15 cellular contexts compared by ENCODE assay signal in genomic region chr9:26034776-26035175, GRCh38.
A peak's percentile ranks its signal among the peaks of the same experiment; 100 is the strongest.
DNase-seq lines count a peak whose midpoint lies in the region; ATAC-seq and TF ChIP-seq lines count a peak whose summit lies in the region.
"Had no signal": no experiment of that assay in that cellular context is flagged by ENCODE, and none has a peak within 500 bp of the region (broad histone marks: within the 10 kb centered on the region; RNA-seq: fewer than 3 reads in every experiment).

No MANE protein-coding gene starts in this region.

- POLR2A ChIA-PET in IMR-90 (lab: Charles Lee; ENCODE audit: unreplicated experiment): no interaction called here

- no peaks in the 10 kb centered on the region; the same call in 1 of the 2 replicates for H3K27me3 ChIP-seq in IMR-90 (ENCODE audit: control insufficient read depth, insufficient read depth, low read length)
- no peaks in the 10 kb centered on the region for H3K27me3 ChIP-seq in trophoblast cell (ENCODE audit: insufficient read depth, low read length)

- H3K9ac ChIP-seq in IMR-90 (ENCODE audit: low read depth, low read length): no peak overlapping the region
- H3K9ac ChIP-seq in trophoblast cell (ENCODE audit: low read length): no peak overlapping the region
- H3K9ac ChIP-seq: GM23248 had no signal

- WGBS in IMR-90 (ENCODE audit: extremely low coverage in 2 of 2, insufficient read length in 1 of 2), 2 experiments: no CpG with 5 or more reads among the region's 6 CpGs
- WGBS in trophoblast cell (ENCODE audit: extremely low coverage, insufficient coverage, insufficient read length): no CpG with 5 or more reads among the region's 6 CpGs

- H3K14ac ChIP-seq in IMR-90 (replicated peaks; ENCODE audit: low read depth, low read length) (no peak overlapping the region), trophoblast cell (ENCODE audit: low read length) (no peak overlapping the region)

- H3K4me2 ChIP-seq in IMR-90 (ENCODE audit: low read depth, low read length) (no peak overlapping the region), trophoblast cell (ENCODE audit: low read length) (no peak overlapping the region)

- H3K79me2 ChIP-seq in trophoblast cell (ENCODE audit: control insufficient read depth, insufficient read depth, low read length, poor library complexity): no peaks in the 10 kb centered on the region

- no peak for TF ChIP-seq POLR2A in IMR-90 (IDR thresholded peaks at IDR 0.05; ENCODE audit: low read depth, low read length)

- H3K27ac ChIP-seq in IMR-90 (ENCODE audit: insufficient read depth, low read length) (no peak overlapping the region), trophoblast cell (ENCODE audit: low read depth, low read length) (no peak overlapping the region)
- H3K27ac ChIP-seq: C4-2B, GM23248 had no signal

- in situ Hi-C loops in IMR-90 (cut with MboI; ENCODE audit: low sequenced_read_pairs): no loop called here

- H3K4ac ChIP-seq in IMR-90 (ENCODE audit: low read depth, low read length) (no peak overlapping the region), trophoblast cell (ENCODE audit: low read depth, low read length) (no peak overlapping the region)

- H3K4me3 ChIP-seq in IMR-90 (ENCODE audit: insufficient read depth, low read depth, low read length) (no peak overlapping the region), fibroblast of pulmonary artery (replicated peaks; ENCODE audit: low read depth, low read length) (no peak overlapping the region), trophoblast cell (ENCODE audit: low read depth, low read length) (no peak overlapping the region)
- H3K4me3 ChIP-seq: GM23248 had no signal

- H4K20me1 ChIP-seq in IMR-90 (ENCODE audit: insufficient read depth, low read length): no peaks in the 10 kb centered on the region

- H3K79me1 ChIP-seq in IMR-90 (ENCODE audit: low read depth in 1 of 2, low read length in 2 of 2) (no peaks in the 10 kb centered on the region), trophoblast cell (ENCODE audit: low read length) (no peaks in the 10 kb centered on the region)

- H4K5ac ChIP-seq in IMR-90 (ENCODE audit: low read depth, low read length): no peak overlapping the region

- H4K91ac ChIP-seq in IMR-90 (ENCODE audit: insufficient read depth, low read depth, low read length) (no peak overlapping the region), trophoblast cell (ENCODE audit: low read depth, low read length) (no peak overlapping the region)

- no peak for ATAC-seq in IMR-90 (ENCODE audit: low read depth)
- ATAC-seq in GM21528 (IDR thresholded peaks at IDR 0.05; ENCODE audit: low FRiP score, unreplicated experiment): no peak
- ATAC-seq: HepG2 had no signal

- H4K8ac ChIP-seq in IMR-90 (ENCODE audit: low read depth in 2 of 2, low read length in 2 of 2): no peak overlapping the region
- H4K8ac ChIP-seq in trophoblast cell (ENCODE audit: low read depth, low read length): no peak overlapping the region

- DNase-seq in IMR-90 (peak; percentile 4), amniotic epithelial cell (ENCODE audit: low read depth) (peak; percentile 56), fibroblast of pulmonary artery (ENCODE audit: low read depth) (peak; percentile 51), trophoblast cell (peak; percentile 7 to 75), inferior parietal cortex (ENCODE audit: extremely low spot score) (no peak), NCI-H446 treated with DMSO at 0.1 percent for 48 hours (lab: John Stamatoyannopoulos, UW) (no peak)
- DNase-seq: ACHN; AML-193; Caco-2; CD4-positive, alpha-beta T cell; GM23248; HCEC 1CT had no signal

- H2BK15ac ChIP-seq in IMR-90 (ENCODE audit: low read depth, low read length): no peak overlapping the region

- no peak overlapping the region for H2BK12ac ChIP-seq in trophoblast cell (ENCODE audit: low read length)

- H2BK5ac ChIP-seq in IMR-90 (ENCODE audit: low read depth, low read length, poor library complexity, severe bottlenecking) (no peak overlapping the region), trophoblast cell (ENCODE audit: low read depth, low read length, poor library complexity) (no peak overlapping the region)

- H3K4me1 ChIP-seq in IMR-90 (ENCODE audit: control insufficient read depth, insufficient read depth, low read length) (no peaks in the 10 kb centered on the region), trophoblast cell (ENCODE audit: control insufficient read depth in 1 of 2, insufficient read depth in 2 of 2, low read length in 2 of 2) (no peaks in the 10 kb centered on the region)
- H3K4me1 ChIP-seq: Caco-2 had no signal

- H2BK20ac ChIP-seq in IMR-90 (ENCODE audit: low read depth, low read length): no peak overlapping the region

- no peak for TF ChIP-seq CTCF in IMR-90 (conservative IDR thresholded peaks at IDR 0.05; ENCODE audit: low read depth, low read length)
- no peak for TF ChIP-seq CTCF in fibroblast of pulmonary artery (IDR thresholded peaks at IDR 0.05; ENCODE audit: low read length, missing control alignments)

- H3K9me1 ChIP-seq in IMR-90 (ENCODE audit: insufficient read depth, low read length): no peaks in the 10 kb centered on the region

- H2AK9ac ChIP-seq in IMR-90 (replicated peaks; ENCODE audit: low read depth, low read length, poor library complexity): no peak overlapping the region

- H3K23ac ChIP-seq in IMR-90 (ENCODE audit: low read depth, low read length) (no peak overlapping the region), trophoblast cell (ENCODE audit: low read length) (no peak overlapping the region)

- dilution Hi-C loops in IMR-90 (cut with HindIII; ENCODE audit: low sequenced_read_pairs, unreplicated experiment): no loop called here

- intact Hi-C loops in IMR-90 (cut with micrococcal nuclease): no loop called here

- H2BK120ac ChIP-seq in IMR-90 (ENCODE audit: low read depth, low read length) (no peak overlapping the region), trophoblast cell (ENCODE audit: insufficient read depth, low read length, poor library complexity) (no peak overlapping the region)

- H2AK5ac ChIP-seq in IMR-90 (ENCODE audit: low read depth, low read length) (no peak overlapping the region), trophoblast cell (ENCODE audit: low read length) (no peak overlapping the region)

- H2AFZ ChIP-seq in IMR-90 (replicated peaks; ENCODE audit: low read length, poor library complexity) (no peak overlapping the region), trophoblast cell (ENCODE audit: insufficient read depth, low read length, poor library complexity) (no peak overlapping the region)
- H2AFZ ChIP-seq: GM23248 had no signal

- no peaks in the 10 kb centered on the region for H3K36me3 ChIP-seq in IMR-90 (ENCODE audit: control insufficient read depth, insufficient read depth, low read length)
- H3K36me3 ChIP-seq in trophoblast cell (ENCODE audit: control insufficient read depth in 1 of 2, insufficient read depth in 2 of 2, low read length in 2 of 2): no peaks in the 10 kb centered on the region

- no peak overlapping the region for H3K56ac ChIP-seq in IMR-90 (ENCODE audit: extremely low read depth, insufficient read depth, low read length)

- H4K12ac ChIP-seq in trophoblast cell (ENCODE audit: low read depth, low read length): no peak overlapping the region

- no peaks in the 10 kb centered on the region for H3K9me3 ChIP-seq in IMR-90 (ENCODE audit: control insufficient read depth, insufficient read depth, low read length)
- no peaks in the 10 kb centered on the region for H3K9me3 ChIP-seq in trophoblast cell (ENCODE audit: insufficient read depth, low read depth, low read length)
- H3K9me3 ChIP-seq: Caco-2 had no signal

- TF ChIP-seq RAD21 in IMR-90 (IDR thresholded peaks at IDR 0.05; ENCODE audit: low read length): no peak

- no TSS peak for BruUV-seq in IMR-90 (replicated peaks; lab: Mats Ljungman, UMichigan)

- H3K18ac ChIP-seq in IMR-90 (ENCODE audit: low read depth, low read length) (no peak overlapping the region), trophoblast cell (ENCODE audit: low read length) (no peak overlapping the region)

- CTCF ChIA-PET in IMR-90 (lab: Yijun Ruan, JAX): interaction anchor here (0.6 to 0.7 kb wide), 3 partner anchors 10 to 111 kb away, joined by 3 to 5 read pairs (median 3); no protein-coding TSS in a partner anchor

TF ChIP-seq in IMR-90, 13 proteins besides CTCF, POLR2A, EP300 and RAD21:
- TF ChIP-seq SMC3 (IDR thresholded peaks at IDR 0.05; ENCODE audit: low read depth, low read length) (no peak), RCOR1 (IDR thresholded peaks at IDR 0.05; ENCODE audit: insufficient replicate concordance, low read length) (no peak), MXI1 (IDR thresholded peaks at IDR 0.05; ENCODE audit: borderline replicate concordance, low read depth, low read length) (no peak), FOS (IDR thresholded peaks at IDR 0.05; ENCODE audit: low read depth, low read length) (no peak), BHLHE40 (IDR thresholded peaks at IDR 0.05; ENCODE audit: low read depth, low read length) (no peak), RFX5 (IDR thresholded peaks at IDR 0.05; ENCODE audit: low read depth, low read length) (no peak), MAZ (IDR thresholded peaks at IDR 0.05; ENCODE audit: borderline replicate concordance, low read depth, low read length) (no peak)
- TF ChIP-seq, protein P1, sequence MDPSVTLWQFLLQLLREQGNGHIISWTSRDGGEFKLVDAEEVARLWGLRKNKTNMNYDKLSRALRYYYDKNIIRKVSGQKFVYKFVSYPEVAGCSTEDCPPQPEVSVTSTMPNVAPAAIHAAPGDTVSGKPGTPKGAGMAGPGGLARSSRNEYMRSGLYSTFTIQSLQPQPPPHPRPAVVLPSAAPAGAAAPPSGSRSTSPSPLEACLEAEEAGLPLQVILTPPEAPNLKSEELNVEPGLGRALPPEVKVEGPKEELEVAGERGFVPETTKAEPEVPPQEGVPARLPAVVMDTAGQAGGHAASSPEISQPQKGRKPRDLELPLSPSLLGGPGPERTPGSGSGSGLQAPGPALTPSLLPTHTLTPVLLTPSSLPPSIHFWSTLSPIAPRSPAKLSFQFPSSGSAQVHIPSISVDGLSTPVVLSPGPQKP (IDR thresholded peaks at IDR 0.05; ENCODE audit: borderline replicate concordance, low read depth, low read length): no peak

Comparison
In these comparisons a context has a peak if more than half of its experiments do, and no peak if none do; other contexts are left out.
1. DNase-seq: peak in IMR-90 (single experiment), amniotic epithelial cell (single experiment), fibroblast of pulmonary artery (single experiment) and trophoblast cell (2 of 2); none in inferior parietal cortex (single experiment) and NCI-H446 treated with DMSO at 0.1 percent for 48 hours (single experiment).